9 cellular contexts compared by ENCODE assay signal in genomic region chr5:172479034-172479783, GRCh38. TPM values are rescaled to one million over a fixed set of nuclear protein-coding genes. Genes with fewer than 3 reads are reported as not detected.
DNase-seq lines count a peak whose midpoint lies in the region; ATAC-seq and TF ChIP-seq lines count a peak whose summit lies in the region.
"Had no signal": no experiment of that assay in that cellular context is flagged by ENCODE, and none has a peak within 500 bp of the region (broad histone marks: within the 10 kb centered on the region; RNA-seq: fewer than 3 reads in every experiment).

No MANE protein-coding gene starts in this region.

- TF ChIP-seq CTCF in Peyer's patch (IDR thresholded peaks at IDR 0.05) (peak in 5 of 6 experiments; percentile 59 to 100 (median 99)), fibroblast of villous mesenchyme (IDR thresholded peaks at IDR 0.05; ENCODE audit: insufficient read depth, low read depth, low read length) (peak; percentile 90), neural crest cell (conservative IDR thresholded peaks at IDR 0.05) (peak; percentile 90), tibial artery (IDR thresholded peaks at IDR 0.05) (peak; percentile 83 to 99)

- intact Hi-C loops in activated T-helper 2 cell treated with anti-CD3 and anti-CD28 coated beads, Interferon-gamma antibody, Interleukin-2, Interleukin-4, amounts not matched to agents 10 μg/mL and 5 μg/mL and 100 μg/mL, durations not matched to agents 14 hours and 24 hours and 36 hours (cut with micrococcal nuclease) = loop anchor here (1.0 kb wide), 1 partner anchor 218 kb away; no protein-coding TSS in a partner anchor
- intact Hi-C loops in tibial artery (cut with DNase I; ENCODE audit: low total_unique reads) = loop anchor here (2.0 to 10.0 kb wide), 2 partner anchors 218 to 456 kb away; no protein-coding TSS in a partner anchor

- H3K4me2 ChIP-seq in BLaER1 treated with 17β-estradiol and CSF1 and Interleukin-3, amounts not matched to agents 10 nM and 100 nM = peak overlapping the region in 8 of 11 experiments; percentile 13 to 71 (median 43); a peak in 14 of 22 replicates

- H3K27me3 Mint-ChIP-seq in activated T-helper 2 cell treated with anti-CD3 and anti-CD28 coated beads, Interferon-gamma antibody, Interleukin-2, Interleukin-4, amounts not matched to agents 10 μg/mL and 5 μg/mL and 100 μg/mL, durations not matched to agents 14 hours and 24 hours and 36 hours (ENCODE audit: low read depth) = peaks cover 4% of the 10 kb centered on the region
- H3K27me3 Mint-ChIP-seq in neural crest cell (ENCODE audit: low read depth) = no peaks in the 10 kb centered on the region
- H3K27me3 Mint-ChIP-seq: IgD-negative memory B cell had no signal

- ATAC-seq in GM19351 (IDR thresholded peaks at IDR 0.05; ENCODE audit: unreplicated experiment) = peak; percentile 88

- peaks cover 0 to 31% (median 12%) of the 10 kb centered on the region in 10 experiments; a peak in 15 of 20 replicates for H3K4me1 ChIP-seq in BLaER1 treated with 17β-estradiol and CSF1 and Interleukin-3, amounts not matched to agents 10 nM and 100 nM
- no peaks in the 10 kb centered on the region for H3K4me1 ChIP-seq in Peyer's patch
- H3K4me1 ChIP-seq in tibial artery = peaks cover 0 to 5% (median 0%) of the 10 kb centered on the region in 4 donors

- peak; percentile 83 to 90 for DNase-seq in Kasumi-1 (lab: John Stamatoyannopoulos, UW)
- peak; percentile 35 to 89 (median 81) for DNase-seq in Peyer's patch
- peak; percentile 20 for DNase-seq in activated T-helper 2 cell treated with anti-CD3 and anti-CD28 coated beads, Interferon-gamma antibody, Interleukin-2, Interleukin-4, amounts not matched to agents 10 μg/mL and 5 μg/mL and 100 μg/mL, durations not matched to agents 14 hours and 24 hours and 36 hours (ENCODE audit: low spot score)
- DNase-seq in fibroblast of villous mesenchyme (ENCODE audit: low read depth) = peak; percentile 89
- DNase-seq in neural crest cell (ENCODE audit: low read depth, low spot score) = peak; percentile 74
- DNase-seq in tibial artery = peak; percentile 82 to 89

- H3K9ac ChIP-seq in BLaER1 treated with 17β-estradiol and CSF1 and Interleukin-3, amounts not matched to agents 10 nM and 100 nM = peak overlapping the region in 4 of 11 experiments; percentile 15 to 48 (median 39); a peak in 7 of 22 replicates

- TF ChIP-seq POLR2A in Peyer's patch (IDR thresholded peaks at IDR 0.05) = peak in 1 of 2 donors; percentile 18

- peaks cover 0 to 8% (median 0%) of the 10 kb centered on the region in 11 experiments; a peak in 4 of 22 replicates for H3K9me3 ChIP-seq in BLaER1 treated with 17β-estradiol and CSF1 and Interleukin-3, amounts not matched to agents 10 nM and 100 nM (replicated peaks in 1 of 11)
- no peaks in the 10 kb centered on the region for H3K9me3 ChIP-seq in Peyer's patch
- no peaks in the 10 kb centered on the region for H3K9me3 ChIP-seq in tibial artery

- H3K27ac ChIP-seq in BLaER1 treated with 17β-estradiol and CSF1 and Interleukin-3, amounts not matched to agents 10 nM and 100 nM = peak overlapping the region in 2 of 11 experiments; percentile 40 to 41; a peak in 2 of 22 replicates
- H3K27ac ChIP-seq in Peyer's patch = no peak overlapping the region
- H3K27ac ChIP-seq in tibial artery = peak overlapping the region; percentile 7 to 30

- H3K27ac Mint-ChIP-seq in activated T-helper 2 cell treated with anti-CD3 and anti-CD28 coated beads, Interferon-gamma antibody, Interleukin-2, Interleukin-4, amounts not matched to agents 10 μg/mL and 5 μg/mL and 100 μg/mL, durations not matched to agents 14 hours and 24 hours and 36 hours = no peak overlapping the region
- H3K27ac Mint-ChIP-seq in neural crest cell (ENCODE audit: unreplicated experiment) = peak overlapping the region; percentile 19
- H3K27ac Mint-ChIP-seq: IgD-negative memory B cell had no signal

- no peaks in the 10 kb centered on the region for H3K36me3 Mint-ChIP-seq in activated T-helper 2 cell treated with anti-CD3 and anti-CD28 coated beads, Interferon-gamma antibody, Interleukin-2, Interleukin-4, amounts not matched to agents 10 μg/mL and 5 μg/mL and 100 μg/mL, durations not matched to agents 14 hours and 24 hours and 36 hours (ENCODE audit: low read depth)
- H3K36me3 Mint-ChIP-seq in neural crest cell (ENCODE audit: low read depth) = no peaks in the 10 kb centered on the region

- no peaks in the 10 kb centered on the region for H3K27me3 ChIP-seq in BLaER1 treated with 17β-estradiol and CSF1 and Interleukin-3, amounts not matched to agents 10 nM and 100 nM
- H3K27me3 ChIP-seq in Peyer's patch = no peaks in the 10 kb centered on the region
- H3K27me3 ChIP-seq in tibial artery = no peaks in the 10 kb centered on the region

- no peak overlapping the region for H3K4me3 Mint-ChIP-seq in activated T-helper 2 cell treated with anti-CD3 and anti-CD28 coated beads, Interferon-gamma antibody, Interleukin-2, Interleukin-4, amounts not matched to agents 10 μg/mL and 5 μg/mL and 100 μg/mL, durations not matched to agents 14 hours and 24 hours and 36 hours (ENCODE audit: low read depth)
- H3K4me3 Mint-ChIP-seq in neural crest cell = no peak overlapping the region
- H3K4me3 Mint-ChIP-seq: IgD-negative memory B cell had no signal

- no peak overlapping the region for H3K4me3 ChIP-seq in BLaER1 treated with 17β-estradiol and CSF1 and Interleukin-3, amounts not matched to agents 10 nM and 100 nM
- H3K4me3 ChIP-seq in Peyer's patch = no peak overlapping the region
- H3K4me3 ChIP-seq in fibroblast of villous mesenchyme (ENCODE audit: low read depth, low read length) = no peak overlapping the region
- H3K4me3 ChIP-seq in tibial artery = no peak overlapping the region

- no peaks in the 10 kb centered on the region for H3K36me3 ChIP-seq in BLaER1 treated with 17β-estradiol and CSF1 and Interleukin-3, amounts not matched to agents 10 nM and 100 nM
- H3K36me3 ChIP-seq in Peyer's patch = no peaks in the 10 kb centered on the region
- H3K36me3 ChIP-seq in tibial artery = no peaks in the 10 kb centered on the region

- no peaks in the 10 kb centered on the region for H3K4me1 Mint-ChIP-seq in activated T-helper 2 cell treated with anti-CD3 and anti-CD28 coated beads, Interferon-gamma antibody, Interleukin-2, Interleukin-4, amounts not matched to agents 10 μg/mL and 5 μg/mL and 100 μg/mL, durations not matched to agents 14 hours and 24 hours and 36 hours (ENCODE audit: low read depth)
- peaks cover 5% of the 10 kb centered on the region for H3K4me1 Mint-ChIP-seq in neural crest cell
- H3K4me1 Mint-ChIP-seq: IgD-negative memory B cell had no signal

- H3K9me3 Mint-ChIP-seq in activated T-helper 2 cell treated with anti-CD3 and anti-CD28 coated beads, Interferon-gamma antibody, Interleukin-2, Interleukin-4, amounts not matched to agents 10 μg/mL and 5 μg/mL and 100 μg/mL, durations not matched to agents 14 hours and 24 hours and 36 hours = no peaks in the 10 kb centered on the region
- H3K9me3 Mint-ChIP-seq in neural crest cell = no peaks in the 10 kb centered on the region

- no peaks in the 10 kb centered on the region for H4K20me1 ChIP-seq in BLaER1 treated with 17β-estradiol and CSF1 and Interleukin-3, amounts not matched to agents 10 nM and 100 nM

RNA-seq across cellular contexts. Expression of gene SH3PXD2B, which starts 24.9 kb away (rescaled TPM):
- 10 to 100 TPM in 3 of 4 donors, 1 to 10 TPM in 1; 5.8 to 26.4 (median 11.7) TPM for total RNA-seq in Peyer's patch
- 0.11 and 0.21 TPM in 2 replicates for total RNA-seq in activated T-helper 2 cell treated with anti-CD3 and anti-CD28 coated beads, Interferon-gamma antibody, Interleukin-2, Interleukin-4, amounts not matched to agents 10 μg/mL and 5 μg/mL and 100 μg/mL, durations not matched to agents 14 hours and 24 hours and 36 hours
- 28.1 and 32.2 TPM in 2 replicates for total RNA-seq in fibroblast of villous mesenchyme
- total RNA-seq in neural crest cell = 86.1 and 89.1 TPM in 2 replicates

Comparison
In these comparisons a context has a peak if more than half of its experiments do, and no peak if none do; other contexts are left out.
1. H3K27ac ChIP-seq: peak in tibial artery (2 of 2); none in Peyer's patch (0 of 4).
2. DNase-seq: peak in every context shown above with its lines; median percentile 89 in fibroblast of villous mesenchyme; 86 in Kasumi-1; 86 in tibial artery; 81 in Peyer's patch; 74 in neural crest cell; 20 in activated T-helper 2 cell treated with anti-CD3 and anti-CD28 coated beads, Interferon-gamma antibody, Interleukin-2, Interleukin-4, amounts not matched to agents 10 μg/mL and 5 μg/mL and 100 μg/mL, durations not matched to agents 14 hours and 24 hours and 36 hours.
3. Peak in every context shown above with its lines, with median percentiles within 50 percentile points of each other: CTCF ChIP-seq.